In genomic region chr12:57735952-57736742, GRCh38 we compare ENCODE assay signal across 1 cellular context.
TF ChIP-seq lines count a peak whose summit lies in the region.

No MANE protein-coding gene starts in this region.

TF ChIP-seq in A549, 52 proteins besides CTCF, POLR2A, EP300 and RAD21:
- no peak for TF ChIP-seq CBX8 (IDR thresholded peaks at IDR 0.05)
- peak; percentile 45 for TF ChIP-seq SMC3 (IDR thresholded peaks at IDR 0.05)
- no peak for TF ChIP-seq GATA3 (IDR thresholded peaks at IDR 0.05; ENCODE audit: borderline replicate concordance)
- TF ChIP-seq HOXA7 (CRISPR knock-in tag; IDR thresholded peaks at IDR 0.05), result no peak
- no peak for TF ChIP-seq ESRRA (IDR thresholded peaks at IDR 0.05; ENCODE audit: borderline replicate concordance, low read length)
- peak; percentile 49 for TF ChIP-seq MAX (IDR thresholded peaks at IDR 0.05)
- TF ChIP-seq ZC3H11A (IDR thresholded peaks at IDR 0.05), result no peak
- TF ChIP-seq NFE2L2 (conservative IDR thresholded peaks at IDR 0.05; ENCODE audit: low read length), result no peak
- TF ChIP-seq HOXB5 (CRISPR knock-in tag; IDR thresholded peaks at IDR 0.05), result no peak
- TF ChIP-seq BCL3 (IDR thresholded peaks at IDR 0.05), result no peak
- TF ChIP-seq RNF2 (IDR thresholded peaks at IDR 0.05; ENCODE audit: borderline replicate concordance, low read depth), result no peak; the same call in 1 of the 2 replicates
- TF ChIP-seq FOXS1 (CRISPR knock-in tag; IDR thresholded peaks at IDR 0.05), result no peak
- TF ChIP-seq NR3C1 (IDR thresholded peaks at IDR 0.05), result no peak
- TF ChIP-seq TFCP2L1 (CRISPR knock-in tag; IDR thresholded peaks at IDR 0.05), result no peak
- no peak for TF ChIP-seq ZNF302 (CRISPR knock-in tag; IDR thresholded peaks at IDR 0.05)
- TF ChIP-seq HOXB13 (CRISPR knock-in tag; IDR thresholded peaks at IDR 0.05; ENCODE audit: low read depth), result no peak
- no peak for TF ChIP-seq BHLHE40 (IDR thresholded peaks at IDR 0.05; ENCODE audit: low read depth, low read length)
TF ChIP-seq in A549: peak in this region for 2.
